Comparison of ENCODE assay signal across 21 cellular contexts in the genomic region with DNA sequence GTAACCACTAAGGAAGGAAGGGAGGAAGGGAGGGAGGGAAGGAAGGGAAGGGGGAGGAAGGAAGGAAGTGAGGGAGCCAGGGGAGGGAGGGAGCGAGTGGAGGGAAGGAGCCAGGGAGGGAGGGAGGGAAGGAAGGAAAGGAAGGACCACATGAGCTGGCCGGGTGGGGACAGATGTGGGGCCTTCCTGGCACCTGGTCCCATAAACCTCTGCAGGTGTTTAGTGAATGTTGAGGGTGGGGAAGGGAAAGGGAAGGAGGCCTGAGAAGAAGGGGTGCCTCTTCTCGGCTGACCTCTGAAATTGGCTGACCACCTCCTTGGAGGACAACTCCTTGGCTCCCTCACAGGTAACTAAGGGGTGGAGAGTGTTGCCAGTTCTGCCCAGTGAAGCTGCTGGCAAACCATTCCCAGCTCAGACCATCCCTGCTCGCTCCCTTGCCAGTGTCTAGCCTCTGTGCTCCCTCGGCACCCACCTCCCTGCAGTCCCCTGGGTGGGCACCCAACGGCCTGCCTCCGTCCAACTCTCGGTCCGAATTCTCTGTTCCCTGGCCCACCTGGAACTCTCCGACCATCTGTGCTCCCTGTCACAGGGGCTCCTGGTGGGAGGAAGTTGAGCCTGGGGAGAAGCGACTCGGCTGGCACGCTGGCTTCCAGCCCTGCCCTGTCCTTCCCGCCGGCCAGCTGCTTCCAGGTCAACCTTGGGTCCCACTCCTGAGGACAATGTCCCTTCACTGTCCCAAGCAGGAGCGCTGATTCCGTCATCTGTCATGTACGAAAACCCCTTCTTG. TPM values are rescaled to one million over a fixed set of nuclear protein-coding genes. Genes with fewer than 3 reads are reported as not detected.
DNase-seq lines count a peak whose midpoint lies in the region; ATAC-seq, FAIRE-seq and TF ChIP-seq lines count a peak whose summit lies in the region.
"Had no signal": no experiment of that assay in that cellular context is flagged by ENCODE, and none has a peak within 500 bp of the region (broad histone marks: within the 10 kb centered on the region; RNA-seq: fewer than 3 reads in every experiment).

No MANE protein-coding gene starts in this region.

- H2BK12ac ChIP-seq in H1 (ENCODE audit: low read depth, low read length) = peak overlapping the region; percentile 85; the same call in 1 of the 2 replicates

- H4K20me1 ChIP-seq in H1 (replicated peaks in 1 of 2; ENCODE audit: control insufficient read depth in 1 of 2, insufficient read depth in 2 of 2, low read length in 2 of 2) = no peaks in the 10 kb centered on the region

- no peak overlapping the region for H3K9ac ChIP-seq in H1 (replicated peaks in 1 of 4; ENCODE audit: extremely low read depth in 1 of 4, low read depth in 3 of 4, low read length in 3 of 4)

- H3K4ac ChIP-seq in H1 (replicated peaks; ENCODE audit: insufficient read length, low read depth, low read length) = no peak overlapping the region

- no peak overlapping the region for H3K14ac ChIP-seq in H1 (ENCODE audit: insufficient read length)

- no peaks in the 10 kb centered on the region for H3K23me2 ChIP-seq in H1 (ENCODE audit: low read depth, low read length)

- no peaks in the 10 kb centered on the region; the same call in 1 of the 2 replicates for H3K79me1 ChIP-seq in H1 (ENCODE audit: low read depth, low read length)

- no peak for TF ChIP-seq POLR2A in heart left ventricle (IDR thresholded peaks at IDR 0.05)
- no peak for TF ChIP-seq POLR2A in H1 (IDR thresholded peaks at IDR 0.05; ENCODE audit: control extremely low read depth in 1 of 2, low read depth in 2 of 2, low read length in 2 of 2)

- intact Hi-C loops in heart left ventricle (cut with DNase I) (loop anchor here in 1 of 10 donors (5.0 kb wide), 2 partner anchors 32 to 47 kb away; no protein-coding TSS in a partner anchor), Right ventricle myocardium inferior (cut with DNase I) (loop anchor here (5.0 kb wide), 1 partner anchor 52 kb away; no protein-coding TSS in a partner anchor), lower lobe of right lung (cut with DNase I) (no loop called here), upper lobe of right lung (cut with DNase I) (no loop called here)

- H4K8ac ChIP-seq in H1 (ENCODE audit: extremely low read depth, insufficient read depth, low read length) = no peak overlapping the region

- no peak overlapping the region for H2BK5ac ChIP-seq in H1 (ENCODE audit: low read depth, low read length)

- no peak overlapping the region for H3K23ac ChIP-seq in H1 (ENCODE audit: insufficient read length)

- H2AK5ac ChIP-seq in H1 (ENCODE audit: low read depth, low read length) = no peak overlapping the region

- H2AFZ ChIP-seq in H1 (ENCODE audit: low read length) = no peak overlapping the region

- H3K56ac ChIP-seq in H1 (replicated peaks; ENCODE audit: insufficient read length, low read depth, low read length) = no peak overlapping the region

- no peak for FAIRE-seq in H1 (lab: Jason Lieb, UNC)

- no peak for TF ChIP-seq RAD21 in H1 (IDR thresholded peaks at IDR 0.05 in 1 of 2, conservative IDR thresholded peaks at IDR 0.05 in 1 of 2; ENCODE audit: low read depth in 2 of 2, low read length in 2 of 2)

- no peak overlapping the region; the same call in 1 of the 2 replicates for H3K18ac ChIP-seq in H1 (ENCODE audit: extremely low read depth, low read length)

- 49 to 68% (median 60%) methylated on average over 14 to 18 of the region's 18 CpGs for WGBS in heart left ventricle, 4 donors
- 87% methylated on average over 15 of the region's 18 CpGs; no CpG with 5 or more reads in 1 of the 2 experiments for WGBS in H1 (ENCODE audit: extremely low coverage in 1 of 2, insufficient coverage in 1 of 2, insufficient read length in 1 of 2, insufficient replicate concordance in 2 of 2, low coverage in 1 of 2, low lambda C conversion rate in 2 of 2, missing lambda C conversion rate in 1 of 2), 2 experiments

- no peak overlapping the region for H4K5ac ChIP-seq in H1 (ENCODE audit: insufficient read length, low read depth, low read length)

- TF ChIP-seq CTCF in heart left ventricle (IDR thresholded peaks at IDR 0.05) = no peak
- TF ChIP-seq CTCF in H1 (IDR thresholded peaks at IDR 0.05; ENCODE audit: control extremely low read depth in 1 of 3, insufficient read depth in 1 of 3, low read depth in 1 of 3, low read length in 3 of 3) = no peak
- TF ChIP-seq CTCF in lower lobe of right lung (IDR thresholded peaks at IDR 0.05) = no peak
- TF ChIP-seq CTCF in upper lobe of right lung (IDR thresholded peaks at IDR 0.05) = no peak

- H3K4me1 ChIP-seq in heart left ventricle (peaks cover 5 to 53% (median 16%) of the 10 kb centered on the region in 12 donors), H1 (replicated peaks in 1 of 4; ENCODE audit: control insufficient read depth in 3 of 4, insufficient read depth in 4 of 4, low read length in 3 of 4) (peaks cover 0 to 25% (median 21%) of the 10 kb centered on the region in 4 experiments; a peak in 6 of 7 replicates), lower lobe of right lung (peaks cover 29% of the 10 kb centered on the region), upper lobe of right lung (peaks cover 27% of the 10 kb centered on the region)
- H3K4me1 ChIP-seq: SJSA1 had no signal

- ATAC-seq in heart left ventricle (no peak), Right ventricle myocardium inferior (no peak), lower lobe of right lung (no peak), upper lobe of right lung (no peak), HG02852 (IDR thresholded peaks at IDR 0.05; ENCODE audit: unreplicated experiment) (no peak), GM21381 (IDR thresholded peaks at IDR 0.05; ENCODE audit: unreplicated experiment) (no peak)
- ATAC-seq: HCT116 had no signal

- H3K27me3 ChIP-seq in heart left ventricle = no peaks in the 10 kb centered on the region
- no peaks in the 10 kb centered on the region for H3K27me3 ChIP-seq in H1 (replicated peaks in 1 of 4; ENCODE audit: control insufficient read depth in 3 of 4, extremely low read depth in 1 of 4, insufficient read depth in 3 of 4, low read length in 3 of 4)
- H3K27me3 ChIP-seq in lower lobe of right lung (ENCODE audit: low read depth) = no peaks in the 10 kb centered on the region
- no peaks in the 10 kb centered on the region for H3K27me3 ChIP-seq in upper lobe of right lung
- H3K27me3 ChIP-seq: BE2C, SJSA1 had no signal

- CTCF ChIA-PET in H1 (lab: Charles Lee; ENCODE audit: partially characterized antibody) = interaction anchor here (1.1 to 1.4 kb wide), 3 partner anchors 13 to 51 kb away, joined by 3 to 5 read pairs (median 3); no protein-coding TSS in a partner anchor

- H2BK20ac ChIP-seq in H1 (ENCODE audit: low read length) = 0 out of 2 replicates have a peak overlapping the region, but pooled peaks have one; percentile 48

- no peak overlapping the region for H2BK120ac ChIP-seq in H1 (replicated peaks; ENCODE audit: low read depth, low read length)

- no peak overlapping the region for H4K91ac ChIP-seq in H1 (replicated peaks; ENCODE audit: insufficient read length, low read length)

- H3K9me3 ChIP-seq in heart left ventricle = no peaks in the 10 kb centered on the region
- no peaks in the 10 kb centered on the region for H3K9me3 ChIP-seq in H1 (ENCODE audit: insufficient read depth in 2 of 2, low read depth in 1 of 2, low read length in 1 of 2)
- H3K9me3 ChIP-seq in lower lobe of right lung = no peaks in the 10 kb centered on the region
- H3K9me3 ChIP-seq in upper lobe of right lung = no peaks in the 10 kb centered on the region
- H3K9me3 ChIP-seq: BE2C, SJSA1 had no signal

- H3K79me2 ChIP-seq in H1 (ENCODE audit: control insufficient read depth in 1 of 2, insufficient read depth in 2 of 2, low read length in 2 of 2) = no peaks in the 10 kb centered on the region

- H3K27ac ChIP-seq in heart left ventricle = peak overlapping the region in 10 of 12 donors; percentile 4 to 81 (median 38)
- no peak overlapping the region for H3K27ac ChIP-seq in H1 (ENCODE audit: low read depth, low read length)
- peak overlapping the region; percentile 14 for H3K27ac ChIP-seq in lower lobe of right lung
- peak overlapping the region; percentile 42 for H3K27ac ChIP-seq in upper lobe of right lung
- H3K27ac ChIP-seq: 22Rv1, SJSA1 had no signal

- POLR2A ChIA-PET in H1 (lab: Charles Lee; ENCODE audit: partially characterized antibody) = interaction anchor here (0.6 to 1.6 kb wide), 2 partner anchors 11 to 1486 kb away, joined by 4 read pairs; no protein-coding TSS in a partner anchor

- DNase-seq in heart left ventricle = peak in 1 of 5 donors; percentile 19
- no peak for DNase-seq in Right ventricle myocardium inferior (ENCODE audit: missing footprints)
- DNase-seq in H1 (ENCODE audit: low read depth in 1 of 2, low spot score in 2 of 2) = no peak
- peak; percentile 27 for DNase-seq in lower lobe of right lung
- DNase-seq in upper lobe of right lung = no peak
- DNase-seq in globus pallidus (ENCODE audit: low spot score) = no peak
- DNase-seq: BE2C; CD4-positive, alpha-beta memory T cell; DMS79 treated with DMSO at 0.1 percent for 48 hours; MV-4-11; NCI-H1417 treated with DMSO at 0.1 percent for 48 hours; NCI-H2029; NCI-H2171; NCI-H446; NCI-H748 treated with DMSO at 0.1 percent for 48 hours; RPMI8226 had no signal

- H3K4me3 ChIP-seq in heart left ventricle (no peak overlapping the region), H1 (ENCODE audit: extremely low read depth in 1 of 4, insufficient read depth in 2 of 4, low read depth in 3 of 4, low read length in 4 of 4) (no peak overlapping the region), lower lobe of right lung (no peak overlapping the region), upper lobe of right lung (no peak overlapping the region)
- H3K4me3 ChIP-seq: SJSA1 had no signal

- H3K4me2 ChIP-seq in H1 (ENCODE audit: insufficient read depth in 1 of 2, low read depth in 2 of 2, low read length in 2 of 2) = no peak overlapping the region

- no peak for TF ChIP-seq EP300 in H1 (IDR thresholded peaks at IDR 0.05; ENCODE audit: borderline replicate concordance in 1 of 2, low read depth in 2 of 2, low read length in 2 of 2)

- H3K36me3 ChIP-seq in heart left ventricle (no peaks in the 10 kb centered on the region), H1 (ENCODE audit: control insufficient read depth in 2 of 4, insufficient read depth in 4 of 4, low read length in 3 of 4) (no peaks in the 10 kb centered on the region), lower lobe of right lung (no peaks in the 10 kb centered on the region), upper lobe of right lung (no peaks in the 10 kb centered on the region)
- H3K36me3 ChIP-seq: BE2C, SJSA1 had no signal

- peak overlapping the region; percentile 72 for H2BK15ac ChIP-seq in H1 (ENCODE audit: low read length)

RNA-seq across cellular contexts. Expression of a gene that starts 12.2 kb away (rescaled TPM):
- total RNA-seq in heart left ventricle = 10 to 100 TPM; 59.0 to 96.2 (median 78.1) TPM
- polyA plus RNA-seq in heart left ventricle = 10 to 100 TPM; 27.5 to 47.6 TPM
- total RNA-seq in Right ventricle myocardium inferior = 101 TPM
- total RNA-seq in H1 (2021; fragmentation: NEBNext Ultra II Directional; extraction: Animal tissue kit (Norgen Biotek cat#: 25700)) = 8.9 and 9.7 TPM in 2 replicates
- polyA plus RNA-seq in H1 (2011; rRNA removed) = 2.6 and 4.5 TPM in 2 replicates
- polyA plus RNA-seq in H1 (2011; cell fraction: cytosol; rRNA removed) = 2.7 TPM
- polyA plus RNA-seq in H1 (2011; cell fraction: nucleus; rRNA removed) = 9.9 TPM
- 5.3 to 8.0 TPM (median 5.5 TPM) in 4 replicates for polyA plus RNA-seq in H1 (2012, experiment 1 of 2)
- 2.4 TPM for polyA plus RNA-seq in H1 (2012, experiment 2 of 2)
- 4.8 TPM for polyA plus RNA-seq in H1 (2013, experiment 1 of 2)
- 5.1 TPM for polyA plus RNA-seq in H1 (2013, experiment 2 of 2)
- 5.4 and 9.3 TPM in 2 replicates for polyA minus RNA-seq in H1 (2011; rRNA and poly(A)+ RNA removed)
- 5.7 TPM for polyA minus RNA-seq in H1 (2011; cell fraction: cytosol; rRNA and poly(A)+ RNA removed)
- polyA minus RNA-seq in H1 (2011; cell fraction: nucleus; rRNA and poly(A)+ RNA removed) = 7.7 TPM
- 60.6 TPM for total RNA-seq in lower lobe of right lung
- total RNA-seq in upper lobe of right lung = 78.5 TPM
